Comparison of ENCODE assay signal across 19 cellular contexts in genomic region chr1:229006121-229006870, GRCh38.
"Had no signal": no experiment of that assay in that cellular context is flagged by ENCODE, and none has a peak within 500 bp of the region (broad histone marks: within the 10 kb centered on the region; RNA-seq: fewer than 3 reads in every experiment).

No MANE protein-coding gene starts in this region.

- H3K27ac ChIP-seq: coronary artery, lower lobe of right lung, prostate gland, sigmoid colon, upper lobe of left lung had no signal

- H3K27me3 ChIP-seq: sigmoid colon, upper lobe of left lung had no signal

- ATAC-seq: activated T-helper 17 cell treated with anti-CD3 and anti-CD28 coated beads, Interleukin-2, amount 50 U/mL, for 72 hours; naive thymus-derived CD4-positive, alpha-beta T cell; T-helper 17 cell had no signal

- H3K36me3 Mint-ChIP-seq: naive thymus-derived CD4-positive, alpha-beta T cell had no signal

- H3K9me3 Mint-ChIP-seq: activated CD4-positive, alpha-beta T cell treated with anti-CD3 and anti-CD28 coated beads, Interleukin-2, amount 10 ng/mL, durations not matched to agents 7 days and 5 days; activated naive CD4-positive, alpha-beta T cell treated with anti-CD3 and anti-CD28 coated beads for 36 hours; activated T-helper 17 cell treated with anti-CD3 and anti-CD28 coated beads, Interleukin-2, amount 50 U/mL, for 72 hours; naive thymus-derived CD4-positive, alpha-beta T cell had no signal

- H3K4me3 ChIP-seq: coronary artery, lower lobe of right lung, prostate gland, sigmoid colon, upper lobe of left lung had no signal

- H3K36me3 ChIP-seq: lower lobe of right lung, prostate gland, sigmoid colon, upper lobe of left lung had no signal

- H3K9me3 ChIP-seq: lower lobe of right lung, prostate gland, sigmoid colon, upper lobe of left lung had no signal

- H3K27ac Mint-ChIP-seq: activated CD4-positive, alpha-beta T cell treated with anti-CD3 and anti-CD28 coated beads, Interleukin-2, amount 10 ng/mL, durations not matched to agents 7 days and 5 days; activated naive CD4-positive, alpha-beta T cell treated with anti-CD3 and anti-CD28 coated beads for 36 hours; activated T-helper 17 cell treated with anti-CD3 and anti-CD28 coated beads, Interleukin-2, amount 50 U/mL, for 72 hours; naive thymus-derived CD4-positive, alpha-beta T cell; T-helper 17 cell had no signal

- H3K27me3 Mint-ChIP-seq: activated CD4-positive, alpha-beta T cell treated with anti-CD3 and anti-CD28 coated beads, Interleukin-2, amount 10 ng/mL, durations not matched to agents 7 days and 5 days; activated T-helper 17 cell treated with anti-CD3 and anti-CD28 coated beads, Interleukin-2, amount 50 U/mL, for 72 hours; T-helper 17 cell had no signal

- H3K4me3 Mint-ChIP-seq: activated CD4-positive, alpha-beta T cell treated with anti-CD3 and anti-CD28 coated beads, Interleukin-2, amount 10 ng/mL, durations not matched to agents 7 days and 5 days; activated naive CD4-positive, alpha-beta T cell treated with anti-CD3 and anti-CD28 coated beads for 36 hours; activated T-helper 17 cell treated with anti-CD3 and anti-CD28 coated beads, Interleukin-2, amount 50 U/mL, for 72 hours; naive thymus-derived CD4-positive, alpha-beta T cell; T-helper 17 cell had no signal

- DNase-seq: activated CD4-positive, alpha-beta T cell treated with anti-CD3 and anti-CD28 coated beads, Interleukin-2, amount 10 ng/mL, durations not matched to agents 7 days and 5 days; activated CD4-positive, CD25-positive, alpha-beta regulatory T cell; activated naive CD4-positive, alpha-beta T cell treated with anti-CD3 and anti-CD28 coated beads for 36 hours; activated T-cell treated with anti-CD3 and anti-CD28 coated beads for 4 hours; central memory CD4-positive, alpha-beta T cell; effector memory CD4-positive, alpha-beta T cell; hippocampal formation; kidney glomerular epithelial cell; lower lobe of right lung; naive thymus-derived CD4-positive, alpha-beta T cell; nucleus accumbens; sigmoid colon; stimulated activated CD4-positive, alpha-beta T cell treated with anti-CD3 and anti-CD28 coated beads, Interleukin-2, amount 100 ng/mL, for 24 hours; stimulated activated naive CD4-positive, alpha-beta T cell; T-helper 17 cell; upper lobe of left lung had no signal

- H3K4me1 ChIP-seq: lower lobe of right lung, prostate gland, upper lobe of left lung had no signal
